8 cellular contexts compared by ENCODE assay signal in the genomic region with DNA sequence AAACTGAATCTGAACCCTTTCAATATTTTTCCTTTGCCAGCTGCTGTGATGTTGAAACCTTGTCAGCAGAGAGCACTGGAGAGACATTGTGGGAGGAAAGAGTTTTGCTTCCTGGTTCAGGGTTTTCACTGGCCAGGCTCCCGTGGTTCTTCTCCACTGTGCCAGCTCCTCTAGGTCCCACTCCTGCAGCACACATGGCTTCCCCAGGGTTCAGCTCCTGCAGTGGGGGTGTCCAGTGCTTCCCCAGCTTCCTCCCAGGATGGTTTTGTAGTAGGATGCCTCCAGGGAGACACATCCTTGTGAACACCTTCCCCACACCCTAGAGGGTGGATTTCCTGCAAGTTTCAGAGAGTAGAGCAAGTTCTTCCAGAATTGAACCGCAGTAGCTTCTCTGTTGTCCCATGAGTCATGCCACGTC. TPM values are rescaled to one million over a fixed set of nuclear protein-coding genes. Genes with fewer than 3 reads are reported as not detected.
A peak's percentile ranks its signal among the peaks of the same experiment; 100 is the strongest.
DNase-seq lines count a peak whose midpoint lies in the region; ATAC-seq and TF ChIP-seq lines count a peak whose summit lies in the region.

No MANE protein-coding gene starts in this region.

- peak; percentile 10 for DNase-seq in COR-L47 (lab: John Stamatoyannopoulos, UW)
- no peak for DNase-seq in RWPE1 (ENCODE audit: low spot score)
- peak in 24 of 42 donors; percentile 2 to 50 (median 19) for DNase-seq in head of caudate nucleus
- peak; percentile 46 for DNase-seq in upper lobe of right lung
- DNase-seq in effector memory CD8-positive, alpha-beta T cell, result no peak
- DNase-seq in CD14-positive monocyte (ENCODE audit: low spot score), result no peak
- no peak for DNase-seq in activated CD4-positive, alpha-beta T cell treated with anti-CD3 and anti-CD28 coated beads, Interleukin-2, amount 10 ng/mL, durations not matched to agents 7 days and 5 days

- no peaks in the 10 kb centered on the region for H3K36me3 Mint-ChIP-seq in effector memory CD8-positive, alpha-beta T cell (ENCODE audit: insufficient read depth)
- H3K36me3 Mint-ChIP-seq in CD14-positive monocyte, result no peaks in the 10 kb centered on the region
- H3K36me3 Mint-ChIP-seq in activated CD4-positive, alpha-beta T cell treated with anti-CD3 and anti-CD28 coated beads, Interleukin-2, amount 10 ng/mL, durations not matched to agents 7 days and 5 days (ENCODE audit: low read depth), result no peaks in the 10 kb centered on the region

- TF ChIP-seq CTCF in RWPE1 (conservative IDR thresholded peaks at IDR 0.05; ENCODE audit: low read depth), result peak; percentile 26
- peak; percentile 36 for TF ChIP-seq CTCF in upper lobe of right lung (IDR thresholded peaks at IDR 0.05)
- TF ChIP-seq CTCF in CD14-positive monocyte (IDR thresholded peaks at IDR 0.05), result no peak

- POLR2A ChIA-PET in RWPE1 (lab: Yijun Ruan, JAX; ENCODE audit: low non-redundant PET), result no interaction called here
- POLR2A ChIA-PET in activated CD4-positive, alpha-beta T cell treated with anti-CD3 and anti-CD28 coated beads, Interleukin-2, amount 10 ng/mL, durations not matched to agents 7 days and 5 days (lab: Charles Lee), result no interaction called here

- H3K4me3 ChIP-seq in upper lobe of right lung, result no peak overlapping the region

- no peaks in the 10 kb centered on the region for H3K4me1 Mint-ChIP-seq in effector memory CD8-positive, alpha-beta T cell (ENCODE audit: low read depth in 2 of 2)
- peaks cover 3% of the 10 kb centered on the region for H3K4me1 Mint-ChIP-seq in CD14-positive monocyte
- H3K4me1 Mint-ChIP-seq in activated CD4-positive, alpha-beta T cell treated with anti-CD3 and anti-CD28 coated beads, Interleukin-2, amount 10 ng/mL, durations not matched to agents 7 days and 5 days, result no peaks in the 10 kb centered on the region

- CTCF ChIA-PET in RWPE1 (lab: Yijun Ruan, JAX), result interaction anchor here (0.8 to 1.0 kb wide), 2 partner anchors 19 to 129 kb away, joined by 3 to 5 read pairs; no protein-coding TSS in a partner anchor
- CTCF ChIA-PET in activated CD4-positive, alpha-beta T cell treated with anti-CD3 and anti-CD28 coated beads, Interleukin-2, amount 10 ng/mL, durations not matched to agents 7 days and 5 days (lab: Charles Lee), result interaction anchor here (1.1 kb wide), 1 partner anchor 100 kb away, joined by 3 read pairs; no protein-coding TSS in a partner anchor

- H3K27me3 ChIP-seq in upper lobe of right lung, result no peaks in the 10 kb centered on the region

- no peak overlapping the region for H3K4me3 Mint-ChIP-seq in effector memory CD8-positive, alpha-beta T cell
- no peak overlapping the region for H3K4me3 Mint-ChIP-seq in CD14-positive monocyte
- no peak overlapping the region for H3K4me3 Mint-ChIP-seq in activated CD4-positive, alpha-beta T cell treated with anti-CD3 and anti-CD28 coated beads, Interleukin-2, amount 10 ng/mL, durations not matched to agents 7 days and 5 days

- no peak overlapping the region for H3K27ac ChIP-seq in RWPE1
- H3K27ac ChIP-seq in upper lobe of right lung, result no peak overlapping the region

- H3K9me3 Mint-ChIP-seq in effector memory CD8-positive, alpha-beta T cell, result no peaks in the 10 kb centered on the region
- H3K9me3 Mint-ChIP-seq in CD14-positive monocyte, result peaks cover 0 to 3% (median 0%) of the 10 kb centered on the region in 7 donors
- H3K9me3 Mint-ChIP-seq in activated CD4-positive, alpha-beta T cell treated with anti-CD3 and anti-CD28 coated beads, Interleukin-2, amount 10 ng/mL, durations not matched to agents 7 days and 5 days, result no peaks in the 10 kb centered on the region

- ATAC-seq in HG03378 (IDR thresholded peaks at IDR 0.05; ENCODE audit: unreplicated experiment) (peak; percentile 58), upper lobe of right lung (peak; percentile 89)
- ATAC-seq in effector memory CD8-positive, alpha-beta T cell (replicated peaks), result no peak

- H3K36me3 ChIP-seq in upper lobe of right lung, result no peaks in the 10 kb centered on the region

- no peak overlapping the region for H3K27ac Mint-ChIP-seq in effector memory CD8-positive, alpha-beta T cell
- peak overlapping the region in 1 of 7 donors; percentile 61 for H3K27ac Mint-ChIP-seq in CD14-positive monocyte
- no peak overlapping the region for H3K27ac Mint-ChIP-seq in activated CD4-positive, alpha-beta T cell treated with anti-CD3 and anti-CD28 coated beads, Interleukin-2, amount 10 ng/mL, durations not matched to agents 7 days and 5 days

- H3K27me3 Mint-ChIP-seq in effector memory CD8-positive, alpha-beta T cell, result no peaks in the 10 kb centered on the region
- H3K27me3 Mint-ChIP-seq in CD14-positive monocyte (ENCODE audit: low read depth in 3 of 3), result no peaks in the 10 kb centered on the region
- peaks cover 6% of the 10 kb centered on the region for H3K27me3 Mint-ChIP-seq in activated CD4-positive, alpha-beta T cell treated with anti-CD3 and anti-CD28 coated beads, Interleukin-2, amount 10 ng/mL, durations not matched to agents 7 days and 5 days

- intact Hi-C loops in head of caudate nucleus (cut with DNase I), result no loop called here
- intact Hi-C loops in upper lobe of right lung (cut with DNase I), result no loop called here
- intact Hi-C loops in CD14-positive monocyte (cut with micrococcal nuclease), result no loop called here

- no peaks in the 10 kb centered on the region for H3K4me1 ChIP-seq in upper lobe of right lung

- H3K9me3 ChIP-seq in upper lobe of right lung, result no peaks in the 10 kb centered on the region

RNA-seq across cellular contexts. Expression of a gene that starts 24.0 kb away (rescaled TPM):
- total RNA-seq in upper lobe of right lung, result not detected
- not detected for polyA plus RNA-seq in CD14-positive monocyte
- total RNA-seq in activated CD4-positive, alpha-beta T cell treated with anti-CD3 and anti-CD28 coated beads, Interleukin-2, amount 10 ng/mL, durations not matched to agents 7 days and 5 days, result not detected

Comparison
In these comparisons a context has a peak if more than half of its experiments do, and no peak if none do; other contexts are left out.
1. DNase-seq: peak in COR-L47 (single experiment), head of caudate nucleus (24 of 42) and upper lobe of right lung (single experiment); none in RWPE1 (single experiment), effector memory CD8-positive, alpha-beta T cell (0 of 3), CD14-positive monocyte (single experiment) and activated CD4-positive, alpha-beta T cell treated with anti-CD3 and anti-CD28 coated beads, Interleukin-2, amount 10 ng/mL, durations not matched to agents 7 days and 5 days (single experiment).